Comparison of ENCODE assay signal across 33 cellular contexts in genomic region chr6:121799574-121799973, GRCh38.
"Had no signal": no experiment of that assay in that cellular context is flagged by ENCODE, and none has a peak within 500 bp of the region (broad histone marks: within the 10 kb centered on the region; RNA-seq: fewer than 3 reads in every experiment).

No MANE protein-coding gene starts in this region.

- H3K4me1 ChIP-seq: parathyroid adenoma, psoas muscle, spleen, suprapubic skin, testis, transverse colon, upper lobe of right lung, uterus had no signal

- H3K4me3 ChIP-seq: ovary, psoas muscle, skin epidermis, smooth muscle cell, spleen, suprapubic skin, testis, tibial artery, transverse colon, upper lobe of right lung, uterus had no signal

- H3K9me3 ChIP-seq: neutrophil, ovary, psoas muscle, suprapubic skin, testis, tibial artery, upper lobe of right lung, uterus had no signal

- H3K27me3 ChIP-seq: neutrophil, ovary, spleen, suprapubic skin, testis, tibial artery, transverse colon, upper lobe of right lung, uterus had no signal

- H3K36me3 ChIP-seq: neutrophil, ovary, spleen, suprapubic skin, tibial artery, transverse colon, upper lobe of right lung, uterus had no signal

- H3K4me1 Mint-ChIP-seq: naive thymus-derived CD8-positive, alpha-beta T cell; nephron progenitor cell; neural crest cell; stimulated activated memory B cell treated with anti-CD40 and anti-IgM and Interleukin-4, amounts not matched to agents 10 μg/mL and 1 μg/mL and 100 μg/mL, for 72 hours; stimulated activated naive CD8-positive, alpha-beta T cell treated with anti-CD3 and anti-CD28 coated beads, Interleukin-15, amount 100 ng/mL, for 72 hours had no signal

- DNase-seq: naive thymus-derived CD8-positive, alpha-beta T cell; nephron progenitor cell; nucleus accumbens; ovary; posterior cingulate gyrus; psoas muscle; right cardiac atrium; spleen; stimulated activated CD4-positive, alpha-beta T cell treated with anti-CD3 and anti-CD28 coated beads, Interleukin-12 subunit alpha, Interleukin-12 subunit beta, amount 100 ng/mL, for 4 hours; stimulated activated CD4-positive, alpha-beta T cell treated with anti-CD3 and anti-CD28 coated beads, Interleukin-1b, Interleukin-23, amount 100 ng/mL, for 48 hours; stimulated activated CD4-positive, alpha-beta T cell treated with anti-CD3 and anti-CD28 coated beads, Interleukin-4, amount 100 ng/mL, for 1 hour; stimulated activated CD4-positive, alpha-beta T cell treated with anti-CD3 and anti-CD28 coated beads, Interleukin-4, amount 100 ng/mL, for 4 hours; stimulated activated CD8-positive, alpha-beta memory T cell treated with anti-CD3 and anti-CD28 coated beads, Interleukin-4, amount 100 ng/mL, for 48 hours; stimulated activated naive CD4-positive, alpha-beta T cell; stimulated activated naive CD8-positive, alpha-beta T cell treated with anti-CD3 and anti-CD28 coated beads, Interleukin-15, amount 100 ng/mL, for 72 hours; stimulated activated naive CD8-positive, alpha-beta T cell treated with anti-CD3 and anti-CD28 coated beads, Interleukin-15, Interleukin-2, amounts not matched to agents 100 U/mL and 50 U/mL, for 24 hours; substantia nigra; testis; tibial artery; transverse colon; upper lobe of right lung; uterus had no signal

- H3K4me3 Mint-ChIP-seq: naive thymus-derived CD8-positive, alpha-beta T cell; natural killer cell treated with Interleukin-12 subunit alpha and Interleukin-12 subunit beta and Interleukin-15 and Interleukin-18, amount 100 ng/mL, for 72 hours; nephron progenitor cell; neural crest cell; stimulated activated memory B cell treated with anti-CD40 and anti-IgM and Interleukin-4, amounts not matched to agents 10 μg/mL and 1 μg/mL and 100 μg/mL, for 72 hours; stimulated activated naive CD8-positive, alpha-beta T cell treated with anti-CD3 and anti-CD28 coated beads, Interleukin-15, amount 100 ng/mL, for 72 hours; type B pancreatic cell had no signal

- H3K27ac Mint-ChIP-seq: naive thymus-derived CD8-positive, alpha-beta T cell; natural killer cell treated with Interleukin-12 subunit alpha and Interleukin-12 subunit beta and Interleukin-15 and Interleukin-18, amount 100 ng/mL, for 72 hours; nephron progenitor cell; progenitor cell of endocrine pancreas; stimulated activated memory B cell treated with anti-CD40 and anti-IgM and Interleukin-4, amounts not matched to agents 10 μg/mL and 1 μg/mL and 100 μg/mL, for 72 hours; stimulated activated naive CD8-positive, alpha-beta T cell treated with anti-CD3 and anti-CD28 coated beads, Interleukin-15, amount 100 ng/mL, for 72 hours; type B pancreatic cell had no signal

- H3K27ac ChIP-seq: neutrophil, ovary, parathyroid adenoma, psoas muscle, skin epidermis, spleen, suprapubic skin, testis, tibial artery, transverse colon, upper lobe of right lung, uterus had no signal

- H3K36me3 Mint-ChIP-seq: natural killer cell treated with Interleukin-12 subunit alpha and Interleukin-12 subunit beta and Interleukin-15 and Interleukin-18, amount 100 ng/mL, for 72 hours; stimulated activated memory B cell treated with anti-CD40 and anti-IgM and Interleukin-4, amounts not matched to agents 10 μg/mL and 1 μg/mL and 100 μg/mL, for 72 hours; type B pancreatic cell had no signal

- H3K27me3 Mint-ChIP-seq: naive thymus-derived CD8-positive, alpha-beta T cell; natural killer cell treated with Interleukin-12 subunit alpha and Interleukin-12 subunit beta and Interleukin-15 and Interleukin-18, amount 100 ng/mL, for 72 hours; progenitor cell of endocrine pancreas; stimulated activated memory B cell treated with anti-CD40 and anti-IgM and Interleukin-4, amounts not matched to agents 10 μg/mL and 1 μg/mL and 100 μg/mL, for 72 hours; stimulated activated naive CD8-positive, alpha-beta T cell treated with anti-CD3 and anti-CD28 coated beads, Interleukin-15, amount 100 ng/mL, for 72 hours; type B pancreatic cell had no signal

- ATAC-seq: naive thymus-derived CD8-positive, alpha-beta T cell; natural killer cell treated with Interleukin-12 subunit alpha and Interleukin-12 subunit beta and Interleukin-15 and Interleukin-18, amount 100 ng/mL, for 72 hours; psoas muscle; right cardiac atrium; sciatic nerve; stimulated activated memory B cell treated with anti-CD40 and anti-IgM and Interleukin-4, amounts not matched to agents 10 μg/mL and 1 μg/mL and 100 μg/mL, for 72 hours; stimulated activated naive CD8-positive, alpha-beta T cell treated with anti-CD3 and anti-CD28 coated beads, Interleukin-15, amount 100 ng/mL, for 72 hours; stimulated activated naive CD8-positive, alpha-beta T cell treated with anti-CD3 and anti-CD28 coated beads, Interleukin-15, Interleukin-2, amounts not matched to agents 100 U/mL and 50 U/mL, for 24 hours; upper lobe of right lung had no signal
